Comparison of ENCODE assay signal across 1 cellular context in the genomic region with DNA sequence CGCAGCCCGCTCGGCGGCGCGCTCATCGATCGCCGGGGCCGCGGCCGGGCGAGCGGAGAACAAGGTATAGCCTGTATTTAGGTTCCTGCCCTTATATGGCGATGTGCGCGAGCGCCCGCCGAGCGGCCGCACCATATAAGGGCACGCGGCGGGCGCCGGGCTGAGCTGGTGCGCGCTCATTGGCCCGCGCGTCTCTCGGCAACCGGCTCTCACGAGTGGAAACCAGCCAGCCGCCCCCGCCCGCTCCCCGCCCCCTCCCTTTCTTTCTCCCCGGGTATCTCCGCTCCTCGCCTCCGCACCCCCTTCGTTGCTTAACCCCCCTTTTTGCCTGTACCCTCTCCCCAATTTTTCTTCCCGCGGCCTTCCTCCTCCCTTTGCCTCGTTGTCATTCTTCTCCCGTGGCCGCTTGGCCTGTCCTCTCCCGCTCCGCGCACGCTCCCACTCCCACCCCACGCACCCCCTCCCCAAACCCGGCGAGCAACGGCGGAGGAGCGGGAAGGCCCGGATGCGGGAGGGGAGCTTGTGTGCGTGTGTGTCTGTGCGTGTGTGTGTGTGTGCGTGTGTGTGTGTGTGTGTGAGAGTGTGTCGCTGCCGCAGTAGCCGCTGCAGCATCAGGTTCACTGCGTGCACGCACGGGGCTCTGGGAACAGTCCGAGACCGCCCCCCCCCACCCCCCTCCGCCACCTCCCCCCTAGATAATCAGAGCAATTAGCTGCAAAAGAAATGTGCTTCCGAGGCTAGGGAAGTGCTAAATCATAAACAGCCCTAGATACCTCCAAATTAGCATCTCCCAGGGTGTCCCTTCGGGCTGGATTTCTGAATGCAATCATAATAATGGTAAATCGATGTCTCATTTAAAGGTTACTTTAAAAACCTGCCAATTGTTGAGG.
TF ChIP-seq lines count a peak whose summit lies in the region.

No MANE protein-coding gene starts in this region.

TF ChIP-seq in HepG2, 621 proteins besides CTCF, POLR2A, EP300 and RAD21 (continued from another document):
- TF ChIP-seq, protein P1, sequence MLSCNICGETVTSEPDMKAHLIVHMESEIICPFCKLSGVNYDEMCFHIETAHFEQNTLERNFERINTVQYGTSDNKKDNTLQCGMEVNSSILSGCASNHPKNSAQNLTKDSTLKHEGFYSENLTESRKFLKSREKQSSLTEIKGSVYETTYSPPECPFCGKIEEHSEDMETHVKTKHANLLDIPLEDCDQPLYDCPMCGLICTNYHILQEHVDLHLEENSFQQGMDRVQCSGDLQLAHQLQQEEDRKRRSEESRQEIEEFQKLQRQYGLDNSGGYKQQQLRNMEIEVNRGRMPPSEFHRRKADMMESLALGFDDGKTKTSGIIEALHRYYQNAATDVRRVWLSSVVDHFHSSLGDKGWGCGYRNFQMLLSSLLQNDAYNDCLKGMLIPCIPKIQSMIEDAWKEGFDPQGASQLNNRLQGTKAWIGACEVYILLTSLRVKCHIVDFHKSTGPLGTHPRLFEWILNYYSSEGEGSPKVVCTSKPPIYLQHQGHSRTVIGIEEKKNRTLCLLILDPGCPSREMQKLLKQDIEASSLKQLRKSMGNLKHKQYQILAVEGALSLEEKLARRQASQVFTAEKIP (CRISPR knock-in tag; IDR thresholded peaks at IDR 0.05; ENCODE audit: borderline replicate concordance), result no peak
- TF ChIP-seq ZNF879 (CRISPR knock-in tag; IDR thresholded peaks at IDR 0.05) (no peak), BRCA1 (CRISPR knock-in tag; IDR thresholded peaks at IDR 0.05) (no peak), ZNF747 (CRISPR knock-in tag; IDR thresholded peaks at IDR 0.05; ENCODE audit: borderline replicate concordance) (no peak), ONECUT2 (CRISPR knock-in tag; IDR thresholded peaks at IDR 0.05) (peak; percentile 86), RERE (CRISPR knock-in tag; IDR thresholded peaks at IDR 0.05; ENCODE audit: low read depth) (no peak), PHF20 (CRISPR knock-in tag; IDR thresholded peaks at IDR 0.05) (no peak), CENPT (CRISPR knock-in tag; IDR thresholded peaks at IDR 0.05; ENCODE audit: low read depth) (no peak), ZNF20 (CRISPR knock-in tag; IDR thresholded peaks at IDR 0.05) (no peak)
